17 cellular contexts compared by ENCODE assay signal in the genomic region with DNA sequence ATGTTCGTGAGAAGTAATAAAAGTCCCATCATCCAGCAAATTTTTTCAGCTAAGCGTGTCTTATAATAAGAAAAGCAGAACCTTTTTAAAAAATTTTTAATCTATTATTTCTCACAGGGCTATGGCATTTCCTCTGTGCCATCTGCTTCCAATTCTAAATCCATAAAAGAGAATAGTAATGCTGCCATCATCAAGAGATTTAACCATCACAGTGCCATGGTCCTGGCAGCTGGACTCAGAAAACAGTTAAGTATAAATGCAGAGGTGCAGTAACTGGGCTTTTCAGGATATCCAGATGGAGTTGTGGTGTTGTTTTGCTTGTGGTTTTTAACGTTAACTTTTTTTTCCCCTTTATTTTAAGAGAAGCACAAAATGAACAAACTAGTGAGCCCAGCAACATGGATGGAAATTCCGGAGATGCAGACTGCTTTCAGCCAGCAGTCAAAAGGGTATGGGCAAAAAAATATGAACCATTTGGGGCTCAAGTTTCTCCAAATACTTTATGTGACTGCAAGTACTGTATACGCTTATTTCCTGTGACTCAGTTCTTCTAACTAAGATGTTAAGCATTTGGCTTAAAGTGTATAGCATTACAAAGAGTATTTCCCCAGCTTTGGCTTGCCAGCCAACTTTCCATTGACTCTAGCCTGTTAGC. TPM values are rescaled to one million over a fixed set of nuclear protein-coding genes. Genes with fewer than 3 reads are reported as not detected.
DNase-seq lines count a peak whose midpoint lies in the region; ATAC-seq, FAIRE-seq and TF ChIP-seq lines count a peak whose summit lies in the region.
"Had no signal": no experiment of that assay in that cellular context is flagged by ENCODE, and none has a peak within 500 bp of the region (broad histone marks: within the 10 kb centered on the region; RNA-seq: fewer than 3 reads in every experiment).

No MANE protein-coding gene starts in this region.

- no peak for TF ChIP-seq RAD21 in HepG2 (CRISPR knock-in tag; IDR thresholded peaks at IDR 0.05)

- H4K20me1 ChIP-seq in HepG2 (ENCODE audit: insufficient read depth, low read length), result no peaks in the 10 kb centered on the region

- H3K4me2 ChIP-seq in HepG2 (ENCODE audit: low read depth, low read length), result no peak overlapping the region

- no peaks in the 10 kb centered on the region for H3K79me2 ChIP-seq in HepG2 (ENCODE audit: insufficient read depth, low read length)

- 97% methylated on average over 5 of the region's 5 CpGs for WGBS in HepG2 (ENCODE audit: low lambda C conversion rate)
- 79% methylated on average over 5 of the region's 5 CpGs for WGBS in right lobe of liver (ENCODE audit: insufficient coverage, low coverage, low lambda C conversion rate, missing lambda C conversion rate)

- H3K9ac ChIP-seq in HepG2 (ENCODE audit: insufficient read depth, low read depth, low read length), result no peak overlapping the region

- no peaks in the 10 kb centered on the region for H3K9me3 ChIP-seq in HepG2 (ENCODE audit: low read length)
- H3K9me3 ChIP-seq in right lobe of liver, result no peaks in the 10 kb centered on the region
- no peaks in the 10 kb centered on the region for H3K9me3 ChIP-seq in Panc1 (ENCODE audit: control insufficient read depth, insufficient read depth, low read depth, low read length)
- H3K9me3 ChIP-seq: body of pancreas had no signal

- ATAC-seq in HepG2 (no peak), right lobe of liver (no peak), Panc1 (no peak)
- ATAC-seq: body of pancreas had no signal

- H3K36me3 ChIP-seq in HepG2 (replicated peaks in 1 of 2; ENCODE audit: control insufficient read depth in 1 of 2, insufficient read depth in 2 of 2, low read length in 2 of 2) (peaks cover 5 to 32% of the 10 kb centered on the region in 2 experiments; a peak in 4 of 5 replicates), right lobe of liver (peaks cover 0 to 44% (median 21%) of the 10 kb centered on the region in 4 donors), Panc1 (ENCODE audit: control insufficient read depth, insufficient read depth, low read length) (peaks cover 25% of the 10 kb centered on the region)

- no peak for DNase-seq in HepG2 (ENCODE audit: low spot score)
- DNase-seq in right lobe of liver, result no peak
- no peak for DNase-seq in Panc1 (ENCODE audit: low read depth, low spot score)
- DNase-seq in epithelial cell of prostate (ENCODE audit: low read depth, low spot score), result no peak
- peak; percentile 56 for DNase-seq in stromal cell of bone marrow (ENCODE audit: low read depth)
- DNase-seq in cortex of kidney (lab: John Stamatoyannopoulos, UW), result no peak
- no peak for DNase-seq in A172 (ENCODE audit: low spot score)
- DNase-seq in DMS 273 treated with DMSO at 0.1 percent for 48 hours (lab: John Stamatoyannopoulos, UW), result no peak
- DNase-seq: activated effector memory CD4-positive, alpha-beta T cell treated with anti-CD3 and anti-CD28 coated beads, Interleukin-2, amount 50 U/mL, for 16 hours; body of pancreas; effector memory CD4-positive, alpha-beta T cell; head of caudate nucleus; midbrain; NCI-H2029 treated with DMSO at 0.1 percent for 48 hours; nucleus accumbens; RPMI8226 had no signal

- intact Hi-C loops in HepG2 (cut with micrococcal nuclease; ENCODE audit: unreplicated experiment), result no loop called here
- intact Hi-C loops in right lobe of liver (cut with DNase I), result no loop called here
- intact Hi-C loops in Panc1 (cut with micrococcal nuclease; ENCODE audit: unreplicated experiment), result no loop called here

- CTCF ChIA-PET in HepG2 (lab: Yijun Ruan, JAX; ENCODE audit: low intra/inter-chr PET ratio, low total read pairs) (no interaction called here), Panc1 (lab: Charles Lee) (no interaction called here)

- BruUV-seq in HepG2 (replicated peaks; lab: Mats Ljungman, UMichigan) (TSS peak; percentile 23), Panc1 (replicated peaks; lab: Mats Ljungman, UMichigan) (TSS peak; percentile 2)

- TF ChIP-seq CTCF in HepG2 (CRISPR knock-in tag; IDR thresholded peaks at IDR 0.05), result no peak
- no peak for TF ChIP-seq CTCF in right lobe of liver (IDR thresholded peaks at IDR 0.05)
- TF ChIP-seq CTCF in Panc1 (IDR thresholded peaks at IDR 0.05), result no peak

- H3K4me3 ChIP-seq in HepG2 (replicated peaks in 1 of 3; ENCODE audit: insufficient read depth in 1 of 3, low read depth in 2 of 3, low read length in 3 of 3) (no peak overlapping the region), right lobe of liver (no peak overlapping the region), Panc1 (ENCODE audit: low read depth in 2 of 2, low read length in 2 of 2) (no peak overlapping the region)
- H3K4me3 ChIP-seq: body of pancreas had no signal

- H3K4me1 ChIP-seq in HepG2 (ENCODE audit: insufficient read depth, low read length), result no peaks in the 10 kb centered on the region
- no peaks in the 10 kb centered on the region for H3K4me1 ChIP-seq in right lobe of liver
- no peaks in the 10 kb centered on the region for H3K4me1 ChIP-seq in Panc1 (ENCODE audit: control insufficient read depth, insufficient read depth, low read length)
- H3K4me1 ChIP-seq: body of pancreas had no signal

- no peak for FAIRE-seq in HepG2 (lab: Jason Lieb, UNC)
- FAIRE-seq: keratinocyte had no signal

- TF ChIP-seq EP300 in HepG2 (IDR thresholded peaks at IDR 0.05; ENCODE audit: low read depth in 2 of 2, low read length in 2 of 2) (no peak), HepG2 (CRISPR knock-in tag; IDR thresholded peaks at IDR 0.05; ENCODE audit: borderline replicate concordance) (no peak)

- no peak overlapping the region for H2AFZ ChIP-seq in HepG2 (ENCODE audit: low read length)

- H3K27ac ChIP-seq in HepG2 (ENCODE audit: extremely low read length, insufficient read depth, low read length) (no peak overlapping the region), right lobe of liver (no peak overlapping the region), Panc1 (ENCODE audit: low read length) (no peak overlapping the region), epithelial cell of prostate (peak overlapping the region; percentile 1)
- H3K27ac ChIP-seq: body of pancreas had no signal

- no peaks in the 10 kb centered on the region for H3K27me3 ChIP-seq in HepG2 (ENCODE audit: control insufficient read depth in 1 of 2, insufficient read depth in 2 of 2, low read length in 2 of 2)
- no peaks in the 10 kb centered on the region for H3K27me3 ChIP-seq in right lobe of liver
- no peaks in the 10 kb centered on the region for H3K27me3 ChIP-seq in Panc1 (ENCODE audit: control insufficient read depth, insufficient read depth, low read length)
- H3K27me3 ChIP-seq: body of pancreas had no signal

- in situ Hi-C loops in HepG2 (cut with HindIII; ENCODE audit: extremely low pct_ligation_motif_present, low pct_unique_long_range_greater_than_20kb), result no loop called here
- in situ Hi-C loops in Panc1 (cut with HindIII; ENCODE audit: low pct_unique_long_range_greater_than_20kb, low sequenced_read_pairs), result no loop called here

- POLR2A ChIA-PET in HepG2 (lab: Yijun Ruan, JAX), result no interaction called here
- POLR2A ChIA-PET in Panc1 (lab: Charles Lee), result interaction anchor here (0.9 kb wide), 1 partner anchor 47 kb away, joined by 3 read pairs; the partner anchor contains the start of gene LDHA

- TF ChIP-seq POLR2A in HepG2 (IDR thresholded peaks at IDR 0.05; ENCODE audit: insufficient read depth in 1 of 2, low read depth in 2 of 2, low read length in 2 of 2) (no peak), right lobe of liver (IDR thresholded peaks at IDR 0.05) (no peak)

RNA-seq across cellular contexts. Expression of gene GTF2H1, which starts 25.2 kb away (rescaled TPM):
- 51.4 and 70.0 TPM in 2 replicates for total RNA-seq in HepG2 (2016; rRNA removed; fragmentation: Illumina TruSeq; extraction: Trizol)
- total RNA-seq in HepG2 (2016; cell fraction: cytosol; rRNA removed; fragmentation: Illumina TruSeq; extraction: Trizol; ENCODE audit: low read depth), result 24.3 and 28.5 TPM in 2 replicates
- total RNA-seq in HepG2 (2016; cell fraction: insoluble cytoplasmic fraction; rRNA removed; fragmentation: Illumina TruSeq; extraction: Trizol), result 53.4 and 70.2 TPM in 2 replicates
- 63.4 and 70.5 TPM in 2 replicates for total RNA-seq in HepG2 (2016; cell fraction: membrane; rRNA removed; fragmentation: Illumina TruSeq; extraction: Trizol)
- 52.8 and 54.3 TPM in 2 replicates for total RNA-seq in HepG2 (2016; cell fraction: nucleus; rRNA removed; fragmentation: Illumina TruSeq; extraction: Trizol)
- polyA plus RNA-seq in HepG2 (2011; rRNA removed), result 15.2 and 15.7 TPM in 2 replicates
- polyA plus RNA-seq in HepG2 (2011; cell fraction: cytosol; rRNA removed), result 10.9 and 14.0 TPM in 2 replicates
- 20.3 and 21.9 TPM in 2 replicates for polyA plus RNA-seq in HepG2 (2011; cell fraction: nucleus; rRNA removed)
- 19.7 and 20.8 TPM in 2 replicates for polyA plus RNA-seq in HepG2 (2012)
- 22.7 and 27.3 TPM in 2 replicates for polyA plus RNA-seq in HepG2 (2016; cell fraction: cytosol; fragmentation: Illumina TruSeq; extraction: Trizol; ENCODE audit: low read depth)
- polyA plus RNA-seq in HepG2 (2016; cell fraction: insoluble cytoplasmic fraction; fragmentation: Illumina TruSeq; extraction: Trizol; ENCODE audit: low read depth), result 54.8 and 62.0 TPM in 2 replicates
- 46.8 and 48.1 TPM in 2 replicates for polyA plus RNA-seq in HepG2 (2016; cell fraction: membrane; fragmentation: Illumina TruSeq; extraction: Trizol; ENCODE audit: low read depth)
- 55.9 and 61.0 TPM in 2 replicates for polyA plus RNA-seq in HepG2 (2016; cell fraction: nucleus; fragmentation: Illumina TruSeq; extraction: Trizol; ENCODE audit: insufficient read depth, low read depth)
- 23.7 and 34.5 TPM in 2 replicates for polyA minus RNA-seq in HepG2 (2011; rRNA and poly(A)+ RNA removed; ENCODE audit: low replicate concordance)
- polyA minus RNA-seq in HepG2 (2011; cell fraction: cytosol; rRNA and poly(A)+ RNA removed), result 13.5 and 14.6 TPM in 2 replicates
- polyA minus RNA-seq in HepG2 (2011; cell fraction: nucleus; rRNA and poly(A)+ RNA removed), result 60.9 and 80.8 TPM in 2 replicates
- total RNA-seq in right lobe of liver, result 10 to 100 TPM; 13.3 to 30.7 (median 19.7) TPM
- 60.6 TPM for total RNA-seq in Panc1 (2021; ENCODE audit: unreplicated experiment)
- 30.0 TPM for polyA plus RNA-seq in Panc1 (2012; ENCODE audit: insufficient read length)
- 140 and 164 TPM in 2 replicates for total RNA-seq in A172 (2014; rRNA removed; shearing (Covaris generic))

RNA-seq across cellular contexts. Expression of gene HPS5, which starts 25.7 kb away (rescaled TPM):
- total RNA-seq in HepG2 (2016; rRNA removed; fragmentation: Illumina TruSeq; extraction: Trizol) (25.5 and 31.8 TPM in 2 replicates), right lobe of liver (10 to 100 TPM; 20.2 to 87.0 (median 41.7) TPM), Panc1 (2021; ENCODE audit: unreplicated experiment) (27.7 TPM)
- total RNA-seq in HepG2 (2016; cell fraction: cytosol; rRNA removed; fragmentation: Illumina TruSeq; extraction: Trizol; ENCODE audit: low read depth), result 47.8 and 51.9 TPM in 2 replicates
- total RNA-seq in HepG2 (2016; cell fraction: insoluble cytoplasmic fraction; rRNA removed; fragmentation: Illumina TruSeq; extraction: Trizol), result 26.3 and 30.4 TPM in 2 replicates
- total RNA-seq in HepG2 (2016; cell fraction: membrane; rRNA removed; fragmentation: Illumina TruSeq; extraction: Trizol), result 17.3 and 17.7 TPM in 2 replicates
- 22.2 and 26.2 TPM in 2 replicates for total RNA-seq in HepG2 (2016; cell fraction: nucleus; rRNA removed; fragmentation: Illumina TruSeq; extraction: Trizol)
- 5.4 and 6.6 TPM in 2 replicates for polyA plus RNA-seq in HepG2 (2011; rRNA removed)
- polyA plus RNA-seq in HepG2 (2011; cell fraction: cytosol; rRNA removed), result 3.2 and 5.1 TPM in 2 replicates
- polyA plus RNA-seq in HepG2 (2011; cell fraction: nucleus; rRNA removed), result 3.4 and 5.9 TPM in 2 replicates
- polyA plus RNA-seq in HepG2 (2012), result 7.5 and 8.1 TPM in 2 replicates
- 0.69 and 1.3 TPM in 2 replicates for polyA plus RNA-seq in HepG2 (2016; cell fraction: cytosol; fragmentation: Illumina TruSeq; extraction: Trizol; ENCODE audit: low read depth)
- polyA plus RNA-seq in HepG2 (2016; cell fraction: insoluble cytoplasmic fraction; fragmentation: Illumina TruSeq; extraction: Trizol; ENCODE audit: low read depth), result 15.8 and 18.0 TPM in 2 replicates
- polyA plus RNA-seq in HepG2 (2016; cell fraction: membrane; fragmentation: Illumina TruSeq; extraction: Trizol; ENCODE audit: low read depth), result 2.1 and 2.4 TPM in 2 replicates
- 19.1 and 25.2 TPM in 2 replicates for polyA plus RNA-seq in HepG2 (2016; cell fraction: nucleus; fragmentation: Illumina TruSeq; extraction: Trizol; ENCODE audit: insufficient read depth, low read depth)
- polyA minus RNA-seq in HepG2 (2011; rRNA and poly(A)+ RNA removed; ENCODE audit: low replicate concordance), result 11.2 and 33.6 TPM in 2 replicates
- 7.5 and 7.9 TPM in 2 replicates for polyA minus RNA-seq in HepG2 (2011; cell fraction: cytosol; rRNA and poly(A)+ RNA removed)
- polyA minus RNA-seq in HepG2 (2011; cell fraction: nucleus; rRNA and poly(A)+ RNA removed), result 18.0 and 23.0 TPM in 2 replicates
- 12.2 TPM for polyA plus RNA-seq in Panc1 (2012; ENCODE audit: insufficient read length)
- 60.3 and 66.2 TPM in 2 replicates for total RNA-seq in A172 (2014; rRNA removed; shearing (Covaris generic))

RNA-seq across cellular contexts. Expression of gene LDHA, which starts 46.8 kb away (rescaled TPM):
- total RNA-seq in HepG2 (2016; rRNA removed; fragmentation: Illumina TruSeq; extraction: Trizol) (805 and 1,257 TPM in 2 replicates), right lobe of liver (100 to 1,000 TPM; 227 to 866 (median 656) TPM), Panc1 (2021; ENCODE audit: unreplicated experiment) (894 TPM)
- total RNA-seq in HepG2 (2016; cell fraction: cytosol; rRNA removed; fragmentation: Illumina TruSeq; extraction: Trizol; ENCODE audit: low read depth), result 144 and 147 TPM in 2 replicates
- total RNA-seq in HepG2 (2016; cell fraction: insoluble cytoplasmic fraction; rRNA removed; fragmentation: Illumina TruSeq; extraction: Trizol), result 804 and 1,250 TPM in 2 replicates
- total RNA-seq in HepG2 (2016; cell fraction: membrane; rRNA removed; fragmentation: Illumina TruSeq; extraction: Trizol), result 335 and 350 TPM in 2 replicates
- 485 and 499 TPM in 2 replicates for total RNA-seq in HepG2 (2016; cell fraction: nucleus; rRNA removed; fragmentation: Illumina TruSeq; extraction: Trizol)
- 1,112 and 1,547 TPM in 2 replicates for polyA plus RNA-seq in HepG2 (2011; rRNA removed)
- polyA plus RNA-seq in HepG2 (2011; cell fraction: cytosol; rRNA removed), result 1,051 and 1,568 TPM in 2 replicates
- polyA plus RNA-seq in HepG2 (2011; cell fraction: nucleus; rRNA removed), result 242 and 434 TPM in 2 replicates
- 2,051 and 2,699 TPM in 2 replicates for polyA plus RNA-seq in HepG2 (2012)
- 290 and 338 TPM in 2 replicates for polyA plus RNA-seq in HepG2 (2016; cell fraction: cytosol; fragmentation: Illumina TruSeq; extraction: Trizol; ENCODE audit: low read depth)
- 2,117 and 2,212 TPM in 2 replicates for polyA plus RNA-seq in HepG2 (2016; cell fraction: insoluble cytoplasmic fraction; fragmentation: Illumina TruSeq; extraction: Trizol; ENCODE audit: low read depth)
- polyA plus RNA-seq in HepG2 (2016; cell fraction: membrane; fragmentation: Illumina TruSeq; extraction: Trizol; ENCODE audit: low read depth), result 355 and 398 TPM in 2 replicates
- polyA plus RNA-seq in HepG2 (2016; cell fraction: nucleus; fragmentation: Illumina TruSeq; extraction: Trizol; ENCODE audit: insufficient read depth, low read depth), result 763 and 807 TPM in 2 replicates
- 970 and 1,123 TPM in 2 replicates for polyA minus RNA-seq in HepG2 (2011; rRNA and poly(A)+ RNA removed; ENCODE audit: low replicate concordance)
- 1,287 and 1,326 TPM in 2 replicates for polyA minus RNA-seq in HepG2 (2011; cell fraction: cytosol; rRNA and poly(A)+ RNA removed)
- 313 and 485 TPM in 2 replicates for polyA minus RNA-seq in HepG2 (2011; cell fraction: nucleus; rRNA and poly(A)+ RNA removed)
- polyA plus RNA-seq in Panc1 (2012; ENCODE audit: insufficient read length), result 1,229 TPM
- 872 and 1,087 TPM in 2 replicates for total RNA-seq in A172 (2014; rRNA removed; shearing (Covaris generic))
